In genomic region chr11:64334764-64335741, GRCh38 we compare ENCODE assay signal across 1 cellular context.
TF ChIP-seq lines count a peak whose summit lies in the region.

No MANE protein-coding gene starts in this region.

TF ChIP-seq in GM23338, 12 proteins besides CTCF, POLR2A, EP300 and RAD21 (continued from another document):
- no peak for TF ChIP-seq REST (IDR thresholded peaks at IDR 0.05; ENCODE audit: unreplicated experiment)
- no peak for TF ChIP-seq EZH2 (IDR thresholded peaks at IDR 0.05; ENCODE audit: low read depth, unreplicated experiment)
- TF ChIP-seq JUNB (IDR thresholded peaks at IDR 0.05; ENCODE audit: unreplicated experiment): no peak
- no peak for TF ChIP-seq ZNF331 (CRISPR knock-in tag; IDR thresholded peaks at IDR 0.05; ENCODE audit: low read depth)
- no peak for TF ChIP-seq ZNF114 (CRISPR knock-in tag; IDR thresholded peaks at IDR 0.05)
TF ChIP-seq in GM23338: peak in this region for 0.
